In genomic region chr7:73667344-73668102, GRCh38 we compare ENCODE assay signal across 8 cellular contexts. TPM values are rescaled to one million over a fixed set of nuclear protein-coding genes. Genes with fewer than 3 reads are reported as not detected.
DNase-seq lines count a peak whose midpoint lies in the region; ATAC-seq and TF ChIP-seq lines count a peak whose summit lies in the region.

A gene with protein sequence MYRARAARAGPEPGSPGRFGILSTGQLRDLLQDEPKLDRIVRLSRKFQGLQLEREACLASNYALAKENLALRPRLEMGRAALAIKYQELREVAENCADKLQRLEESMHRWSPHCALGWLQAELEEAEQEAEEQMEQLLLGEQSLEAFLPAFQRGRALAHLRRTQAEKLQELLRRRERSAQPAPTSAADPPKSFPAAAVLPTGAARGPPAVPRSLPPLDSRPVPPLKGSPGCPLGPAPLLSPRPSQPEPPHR (plus strand): TSS chr7:73667831. CDS start chr7:73667959, 128 bp downstream.

- H3K9me3 Mint-ChIP-seq in HFFc6 (peaks cover 6% of the 10 kb centered on the region), T-cell (peaks cover 0 to 5% (median 5%) of the 10 kb centered on the region in 3 donors)

- H3K36me3 Mint-ChIP-seq in HFFc6 (ENCODE audit: low read depth) (peaks cover 7% of the 10 kb centered on the region; the same call in 1 of the 2 replicates), T-cell (no peaks in the 10 kb centered on the region)

- H3K36me3 ChIP-seq in right atrium auricular region = no peaks in the 10 kb centered on the region
- no peaks in the 10 kb centered on the region for H3K36me3 ChIP-seq in psoas muscle (ENCODE audit: insufficient read depth in 1 of 2, low read depth in 1 of 2)
- no peaks in the 10 kb centered on the region for H3K36me3 ChIP-seq in urinary bladder (ENCODE audit: insufficient read depth)

- POLR2A ChIA-PET in GM10248 (lab: Yijun Ruan, JAX) = no interaction called here
- POLR2A ChIA-PET in T-cell (lab: Charles Lee) = interaction anchor here in 1 of 2 donors (0.6 to 0.7 kb wide), 2 partner anchors 89 to 146 kb away, joined by 7 to 10 read pairs; partner anchors contain the start of gene TBL2

- TF ChIP-seq CTCF in GM10248 (IDR thresholded peaks at IDR 0.05; ENCODE audit: control extremely low read depth, extremely low read depth, low read depth, missing control alignments) = peak; percentile 97
- TF ChIP-seq CTCF in HFFc6 (IDR thresholded peaks at IDR 0.05) = peak; percentile 90
- TF ChIP-seq CTCF in right atrium auricular region (IDR thresholded peaks at IDR 0.05) = peak; percentile 82 to 98
- TF ChIP-seq CTCF in psoas muscle (IDR thresholded peaks at IDR 0.05) = peak; percentile 87

- ATAC-seq in T-cell (replicated peaks in 1 of 4) (peak; percentile 94 to 96 (median 95)), psoas muscle (peak; percentile 95 to 99 (median 96))

- H3K27ac Mint-ChIP-seq in HFFc6 = peak within 1 kb of the TSS; percentile 49; the same call in 1 of the 2 replicates
- peak within 1 kb of the TSS in 1 of 2 donors; percentile 55 for H3K27ac Mint-ChIP-seq in T-cell

- intact Hi-C loops in psoas muscle (cut with DNase I) = loop anchor here (2.0 to 5.0 kb wide), 3 partner anchors 53 to 61 kb away; no protein-coding TSS in a partner anchor

- H3K27me3 ChIP-seq in right atrium auricular region = no peaks in the 10 kb centered on the region
- H3K27me3 ChIP-seq in psoas muscle (ENCODE audit: insufficient read depth in 3 of 3, low read length in 2 of 3) = no peaks in the 10 kb centered on the region

- 2 to 5% (median 3%) methylated on average over 37 to 79 of the region's 79 CpGs for WGBS in psoas muscle, 3 donors
- 2% methylated on average over 79 of the region's 79 CpGs for WGBS in urinary bladder

- no peak within 1 kb of the TSS for H3K27ac ChIP-seq in right atrium auricular region
- no peak within 1 kb of the TSS for H3K27ac ChIP-seq in psoas muscle
- no peak within 1 kb of the TSS for H3K27ac ChIP-seq in urinary bladder (ENCODE audit: low read depth)

- DNase-seq in GM10248 (ENCODE audit: extremely low spot score) = peak; percentile 98
- DNase-seq in HFFc6 = peak; percentile 79
- peak; percentile 95 for DNase-seq in NCI-H1048 (lab: John Stamatoyannopoulos, UW)
- peak; percentile 74 to 97 (median 89) for DNase-seq in T-cell
- DNase-seq in amniotic epithelial cell (ENCODE audit: low read depth) = peak; percentile 75
- DNase-seq in right atrium auricular region (ENCODE audit: low spot score) = peak; percentile 77
- DNase-seq in psoas muscle = peak; percentile 91 to 94

- CTCF ChIA-PET in GM10248 (lab: Yijun Ruan, JAX) = interaction anchor here (0.7 to 2.1 kb wide), 12 partner anchors 9 to 131 kb away, joined by 3 to 7 read pairs (median 3); no protein-coding TSS in a partner anchor
- CTCF ChIA-PET in T-cell (lab: Charles Lee) = interaction anchor here (0.5 to 0.7 kb wide), 2 partner anchors 177 to 416 kb away, joined by 3 to 4 read pairs; partner anchors contain the start of gene LIMK1 (in 1 of the 2)

- peaks cover 0 to 13% of the 10 kb centered on the region in 2 donors for H3K4me1 ChIP-seq in right atrium auricular region
- H3K4me1 ChIP-seq in psoas muscle = no peaks in the 10 kb centered on the region
- H3K4me1 ChIP-seq in urinary bladder (ENCODE audit: insufficient read depth) = no peaks in the 10 kb centered on the region

- H3K9me3 ChIP-seq in right atrium auricular region = no peaks in the 10 kb centered on the region
- H3K9me3 ChIP-seq in psoas muscle = no peaks in the 10 kb centered on the region

- H3K27me3 Mint-ChIP-seq in HFFc6 (ENCODE audit: insufficient read depth) (peaks cover 8% of the 10 kb centered on the region), T-cell (peaks cover 26 to 47% of the 10 kb centered on the region in 2 donors)

- H3K4me1 Mint-ChIP-seq in HFFc6 (ENCODE audit: low read depth) (peaks cover 15% of the 10 kb centered on the region), T-cell (peaks cover 5 to 13% (median 12%) of the 10 kb centered on the region in 3 donors)

- H3K4me3 ChIP-seq in right atrium auricular region (peak within 1 kb of the TSS; percentile 59 to 60), psoas muscle (peak within 1 kb of the TSS; percentile 68), urinary bladder (ENCODE audit: low read depth, low read length) (peak within 1 kb of the TSS; percentile 88)

- H3K4me3 Mint-ChIP-seq in HFFc6 (peak within 1 kb of the TSS; percentile 93), T-cell (peak within 1 kb of the TSS; percentile 61 to 74 (median 71))

RNA-seq across cellular contexts. Expression of the gene that starts here (rescaled TPM):
- total RNA-seq in HFFc6 (2021; fragmentation: NEBNext Ultra II Directional; extraction: Animal tissue kit (Norgen Biotek cat#: 25700)) = 1 to 10 TPM; 2.4 to 3.1 (median 2.7) TPM
- total RNA-seq in T-cell = 1 to 10 TPM in 1 of 5 donors, under 1 TPM in 4; 0.36 to 1.1 (median 0.57) TPM
- total RNA-seq in right atrium auricular region = 1 to 10 TPM; 1.6 to 2.2 TPM
- total RNA-seq in psoas muscle = 1 to 10 TPM in 1 of 4 donors, under 1 TPM in 3; 0.18 to 1.1 (median 0.72) TPM
- under 1 TPM; 0.29 to 0.72 (median 0.42) TPM for polyA plus RNA-seq in psoas muscle
- total RNA-seq in urinary bladder = 3.2 TPM
- polyA plus RNA-seq in urinary bladder = 4.7 TPM
